Comparison of ENCODE assay signal across 3 cellular contexts in the genomic region with DNA sequence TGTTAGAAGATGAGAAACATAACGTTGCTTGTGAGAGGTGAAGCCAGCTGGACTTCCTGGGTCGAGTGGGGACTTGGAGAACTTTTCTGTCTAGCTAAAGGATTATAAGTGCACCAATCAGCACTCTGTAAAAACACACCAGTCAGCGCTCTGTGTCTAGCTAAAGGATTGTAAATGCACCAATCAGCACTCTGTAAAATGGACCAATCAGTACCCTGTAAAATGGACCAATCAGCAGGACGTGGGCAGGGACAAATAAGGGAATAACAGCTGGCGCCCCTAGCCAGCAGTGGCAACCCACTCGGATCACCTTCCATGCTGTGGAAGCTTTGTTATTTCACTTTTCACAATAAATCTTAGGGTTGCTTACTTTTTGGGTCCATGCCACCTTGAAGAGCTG.
TF ChIP-seq lines count a peak whose summit lies in the region.

No MANE protein-coding gene starts in this region.

TF ChIP-seq in A549, 52 proteins besides CTCF, POLR2A, EP300 and RAD21:
- TF ChIP-seq MAFK (IDR thresholded peaks at IDR 0.05; ENCODE audit: partially characterized antibody): peak; percentile 63
TF ChIP-seq in A549: peak in this region for 1; not testable (repeated sequence) for 51.

TF ChIP-seq in K562, 482 proteins besides CTCF, POLR2A, EP300 and RAD21:
- TF ChIP-seq NFYB (IDR thresholded peaks at IDR 0.05; ENCODE audit: extremely low read depth, insufficient read length) (peak; percentile 87), RBM25 (IDR thresholded peaks at IDR 0.05; ENCODE audit: low read depth, low read length, severe bottlenecking) (peak; percentile 56), ZNF316 (IDR thresholded peaks at IDR 0.05) (peak; percentile 58; the same call in 1 of the 2 replicates), ASH1L (IDR thresholded peaks at IDR 0.05; ENCODE audit: borderline replicate concordance, low read depth, partially characterized antibody) (peak; percentile 61), CC2D1A (IDR thresholded peaks at IDR 0.05) (peak; percentile 80; the same call in 1 of the 2 replicates)
- TF ChIP-seq, protein P1, sequence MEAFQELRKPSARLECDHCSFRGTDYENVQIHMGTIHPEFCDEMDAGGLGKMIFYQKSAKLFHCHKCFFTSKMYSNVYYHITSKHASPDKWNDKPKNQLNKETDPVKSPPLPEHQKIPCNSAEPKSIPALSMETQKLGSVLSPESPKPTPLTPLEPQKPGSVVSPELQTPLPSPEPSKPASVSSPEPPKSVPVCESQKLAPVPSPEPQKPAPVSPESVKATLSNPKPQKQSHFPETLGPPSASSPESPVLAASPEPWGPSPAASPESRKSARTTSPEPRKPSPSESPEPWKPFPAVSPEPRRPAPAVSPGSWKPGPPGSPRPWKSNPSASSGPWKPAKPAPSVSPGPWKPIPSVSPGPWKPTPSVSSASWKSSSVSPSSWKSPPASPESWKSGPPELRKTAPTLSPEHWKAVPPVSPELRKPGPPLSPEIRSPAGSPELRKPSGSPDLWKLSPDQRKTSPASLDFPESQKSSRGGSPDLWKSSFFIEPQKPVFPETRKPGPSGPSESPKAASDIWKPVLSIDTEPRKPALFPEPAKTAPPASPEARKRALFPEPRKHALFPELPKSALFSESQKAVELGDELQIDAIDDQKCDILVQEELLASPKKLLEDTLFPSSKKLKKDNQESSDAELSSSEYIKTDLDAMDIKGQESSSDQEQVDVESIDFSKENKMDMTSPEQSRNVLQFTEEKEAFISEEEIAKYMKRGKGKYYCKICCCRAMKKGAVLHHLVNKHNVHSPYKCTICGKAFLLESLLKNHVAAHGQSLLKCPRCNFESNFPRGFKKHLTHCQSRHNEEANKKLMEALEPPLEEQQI (IDR thresholded peaks at IDR 0.05): peak; percentile 65; the same call in 1 of the 2 replicates
- TF ChIP-seq, protein P2, sequence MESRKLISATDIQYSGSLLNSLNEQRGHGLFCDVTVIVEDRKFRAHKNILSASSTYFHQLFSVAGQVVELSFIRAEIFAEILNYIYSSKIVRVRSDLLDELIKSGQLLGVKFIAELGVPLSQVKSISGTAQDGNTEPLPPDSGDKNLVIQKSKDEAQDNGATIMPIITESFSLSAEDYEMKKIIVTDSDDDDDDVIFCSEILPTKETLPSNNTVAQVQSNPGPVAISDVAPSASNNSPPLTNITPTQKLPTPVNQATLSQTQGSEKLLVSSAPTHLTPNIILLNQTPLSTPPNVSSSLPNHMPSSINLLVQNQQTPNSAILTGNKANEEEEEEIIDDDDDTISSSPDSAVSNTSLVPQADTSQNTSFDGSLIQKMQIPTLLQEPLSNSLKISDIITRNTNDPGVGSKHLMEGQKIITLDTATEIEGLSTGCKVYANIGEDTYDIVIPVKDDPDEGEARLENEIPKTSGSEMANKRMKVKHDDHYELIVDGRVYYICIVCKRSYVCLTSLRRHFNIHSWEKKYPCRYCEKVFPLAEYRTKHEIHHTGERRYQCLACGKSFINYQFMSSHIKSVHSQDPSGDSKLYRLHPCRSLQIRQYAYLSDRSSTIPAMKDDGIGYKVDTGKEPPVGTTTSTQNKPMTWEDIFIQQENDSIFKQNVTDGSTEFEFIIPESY (CRISPR knock-in tag; IDR thresholded peaks at IDR 0.05): 0 out of 2 replicates have a peak, but pooled peaks have one; percentile 13

TF ChIP-seq in HepG2, 621 proteins besides CTCF, POLR2A, EP300 and RAD21:
- TF ChIP-seq, protein P3, sequence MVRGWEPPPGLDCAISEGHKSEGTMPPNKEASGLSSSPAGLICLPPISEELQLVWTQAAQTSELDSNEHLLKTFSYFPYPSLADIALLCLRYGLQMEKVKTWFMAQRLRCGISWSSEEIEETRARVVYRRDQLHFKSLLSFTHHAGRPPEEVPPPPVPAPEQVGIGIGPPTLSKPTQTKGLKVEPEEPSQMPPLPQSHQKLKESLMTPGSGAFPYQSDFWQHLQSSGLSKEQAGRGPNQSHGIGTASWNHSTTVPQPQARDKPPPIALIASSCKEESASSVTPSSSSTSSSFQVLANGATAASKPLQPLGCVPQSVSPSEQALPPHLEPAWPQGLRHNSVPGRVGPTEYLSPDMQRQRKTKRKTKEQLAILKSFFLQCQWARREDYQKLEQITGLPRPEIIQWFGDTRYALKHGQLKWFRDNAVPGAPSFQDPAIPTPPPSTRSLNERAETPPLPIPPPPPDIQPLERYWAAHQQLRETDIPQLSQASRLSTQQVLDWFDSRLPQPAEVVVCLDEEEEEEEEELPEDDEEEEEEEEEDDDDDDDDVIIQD (CRISPR knock-in tag; IDR thresholded peaks at IDR 0.05; ENCODE audit: low read depth): peak; percentile 33; the same call in 1 of the 2 replicates
- 0 out of 2 replicates have a peak, but pooled peaks have one; percentile 7 for TF ChIP-seq SRF (IDR thresholded peaks at IDR 0.05; ENCODE audit: low read depth, low read length)
- peak; percentile 67 for TF ChIP-seq NFYC (CRISPR knock-in tag; IDR thresholded peaks at IDR 0.05)
- TF ChIP-seq, protein P2 (CRISPR knock-in tag; IDR thresholded peaks at IDR 0.05): 0 out of 2 replicates have a peak, but pooled peaks have one; percentile 8
- TF ChIP-seq MAFF (IDR thresholded peaks at IDR 0.05; ENCODE audit: low read depth, low read length): peak; percentile 39; the same call in 1 of the 2 replicates
- TF ChIP-seq MAFK (conservative IDR thresholded peaks at IDR 0.05 in 1 of 2, IDR thresholded peaks at IDR 0.05 in 1 of 2; ENCODE audit: low read length in 2 of 2): peak; percentile 6 to 47; a peak in 2 of 4 replicates
- peak; percentile 39; the same call in 1 of the 2 replicates for TF ChIP-seq ZMYM4 (CRISPR knock-in tag; IDR thresholded peaks at IDR 0.05)
- peak; percentile 66 for TF ChIP-seq NFYB (CRISPR knock-in tag; IDR thresholded peaks at IDR 0.05)
- peak; percentile 2; the same call in 1 of the 2 replicates for TF ChIP-seq POGZ (CRISPR knock-in tag; IDR thresholded peaks at IDR 0.05)
